1 cellular context compared by ENCODE assay signal in the genomic region with DNA sequence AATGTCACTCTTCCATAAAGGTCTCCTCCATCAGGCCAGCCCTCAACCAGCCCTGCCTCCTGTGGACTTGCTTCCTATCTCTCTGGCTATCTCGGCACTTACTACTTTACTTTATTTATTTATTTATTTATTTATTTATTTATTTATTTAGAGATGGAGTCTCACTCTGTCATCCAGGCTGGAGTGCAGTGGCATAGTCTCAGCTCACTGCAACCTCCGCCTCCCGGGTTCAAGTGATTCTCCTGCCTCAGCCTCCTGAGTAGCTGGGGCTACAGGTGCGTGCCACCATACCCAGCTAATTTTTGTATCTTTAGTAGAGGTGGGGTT. TPM values are rescaled to one million over a fixed set of nuclear protein-coding genes. Genes with fewer than 3 reads are reported as not detected.
"Had no signal": no experiment of that assay in that cellular context is flagged by ENCODE, and none has a peak within 500 bp of the region (broad histone marks: within the 10 kb centered on the region; RNA-seq: fewer than 3 reads in every experiment).

No MANE protein-coding gene starts in this region.

RNA-seq across cellular contexts. Expression of a gene that starts 14.1 kb away (rescaled TPM):
- total RNA-seq: fibroblast of villous mesenchyme had no signal
